Comparison of ENCODE assay signal across 9 cellular contexts in genomic region chr13:98143157-98143553, GRCh38. TPM values are rescaled to one million over a fixed set of nuclear protein-coding genes. Genes with fewer than 3 reads are reported as not detected.
DNase-seq lines count a peak whose midpoint lies in the region; ATAC-seq and TF ChIP-seq lines count a peak whose summit lies in the region.
"Had no signal": no experiment of that assay in that cellular context is flagged by ENCODE, and none has a peak within 500 bp of the region (broad histone marks: within the 10 kb centered on the region; RNA-seq: fewer than 3 reads in every experiment).

No MANE protein-coding gene starts in this region.

- no peaks in the 10 kb centered on the region for H3K36me3 Mint-ChIP-seq in effector memory CD8-positive, alpha-beta T cell (ENCODE audit: insufficient read depth)

- H3K36me3 ChIP-seq in skeletal muscle satellite cell (ENCODE audit: insufficient read depth, low read length) = no peaks in the 10 kb centered on the region

- DNase-seq in NCI-H345 (lab: John Stamatoyannopoulos, UW) = peak; percentile 50
- DNase-seq in NCI-H345 treated with DMSO at 0.1 percent for 48 hours (lab: John Stamatoyannopoulos, UW; ENCODE audit: unreplicated experiment) = no peak
- DNase-seq in foreskin keratinocyte = no peak
- no peak for DNase-seq in NCI-H446 (lab: John Stamatoyannopoulos, UW)
- no peak for DNase-seq in effector memory CD8-positive, alpha-beta T cell
- DNase-seq: DND-41 had no signal

- H3K4me1 ChIP-seq in foreskin keratinocyte (peaks cover 6% of the 10 kb centered on the region), skeletal muscle satellite cell (ENCODE audit: control insufficient read depth, insufficient read depth, low read length) (peaks cover 33% of the 10 kb centered on the region)

- no peak overlapping the region for H3K27ac Mint-ChIP-seq in effector memory CD8-positive, alpha-beta T cell

- H3K27me3 ChIP-seq in foreskin keratinocyte (peaks cover 30% of the 10 kb centered on the region), skeletal muscle satellite cell (ENCODE audit: control insufficient read depth, insufficient read depth, low read length) (no peaks in the 10 kb centered on the region)

- H3K9ac ChIP-seq in skeletal muscle satellite cell (ENCODE audit: low read depth, low read length) = peak overlapping the region; percentile 95

- no peak overlapping the region for H3K4me3 Mint-ChIP-seq in effector memory CD8-positive, alpha-beta T cell

- peak; percentile 19 for ATAC-seq in HG03521 (IDR thresholded peaks at IDR 0.05; ENCODE audit: unreplicated experiment)
- peak; percentile 20 for ATAC-seq in foreskin keratinocyte
- ATAC-seq in GM21576 (IDR thresholded peaks at IDR 0.05; ENCODE audit: unreplicated experiment) = no peak
- no peak for ATAC-seq in effector memory CD8-positive, alpha-beta T cell (replicated peaks)

- no peak overlapping the region for H3K27ac ChIP-seq in foreskin keratinocyte

- peaks cover 47 to 82% of the 10 kb centered on the region in 2 donors for H3K27me3 Mint-ChIP-seq in effector memory CD8-positive, alpha-beta T cell

- H3K4me3 ChIP-seq in skeletal muscle satellite cell (ENCODE audit: low read length) = peak overlapping the region; percentile 90

- no peaks in the 10 kb centered on the region for H3K9me3 Mint-ChIP-seq in effector memory CD8-positive, alpha-beta T cell

- peak overlapping the region; percentile 99 for H3K4me2 ChIP-seq in skeletal muscle satellite cell (ENCODE audit: low read length)

- no peak for TF ChIP-seq CTCF in foreskin keratinocyte (conservative IDR thresholded peaks at IDR 0.05)

- H3K4me1 Mint-ChIP-seq in effector memory CD8-positive, alpha-beta T cell (ENCODE audit: low read depth in 2 of 2) = peaks cover 3 to 5% of the 10 kb centered on the region in 2 donors

- H3K9me3 ChIP-seq in skeletal muscle satellite cell (replicated peaks; ENCODE audit: low read length) = no peaks in the 10 kb centered on the region

RNA-seq across cellular contexts. Expression of gene FARP1, which starts 0.3 kb away (rescaled TPM):
- total RNA-seq in foreskin keratinocyte = 21.5 and 25.0 TPM in 2 replicates
- 17.0 and 21.0 TPM in 2 replicates for polyA plus RNA-seq in foreskin keratinocyte
- total RNA-seq in skeletal muscle satellite cell (2012; rRNA removed) = 8.5 and 9.1 TPM in 2 replicates

RNA-seq across cellular contexts. Expression of gene RNF113B, which starts 33.9 kb away (rescaled TPM):
- not detected in 2 replicates for total RNA-seq in foreskin keratinocyte
- polyA plus RNA-seq in foreskin keratinocyte = not detected in 2 replicates
- total RNA-seq in skeletal muscle satellite cell (2012; rRNA removed) = not detected in 2 replicates

Comparison
In these comparisons a context has a peak if more than half of its experiments do, and no peak if none do; other contexts are left out.
1. ATAC-seq: peak in HG03521 (single experiment) and foreskin keratinocyte (single experiment); none in GM21576 (single experiment) and effector memory CD8-positive, alpha-beta T cell (single experiment).